ENCODE assay signal across 8 cellular contexts in the genomic region with DNA sequence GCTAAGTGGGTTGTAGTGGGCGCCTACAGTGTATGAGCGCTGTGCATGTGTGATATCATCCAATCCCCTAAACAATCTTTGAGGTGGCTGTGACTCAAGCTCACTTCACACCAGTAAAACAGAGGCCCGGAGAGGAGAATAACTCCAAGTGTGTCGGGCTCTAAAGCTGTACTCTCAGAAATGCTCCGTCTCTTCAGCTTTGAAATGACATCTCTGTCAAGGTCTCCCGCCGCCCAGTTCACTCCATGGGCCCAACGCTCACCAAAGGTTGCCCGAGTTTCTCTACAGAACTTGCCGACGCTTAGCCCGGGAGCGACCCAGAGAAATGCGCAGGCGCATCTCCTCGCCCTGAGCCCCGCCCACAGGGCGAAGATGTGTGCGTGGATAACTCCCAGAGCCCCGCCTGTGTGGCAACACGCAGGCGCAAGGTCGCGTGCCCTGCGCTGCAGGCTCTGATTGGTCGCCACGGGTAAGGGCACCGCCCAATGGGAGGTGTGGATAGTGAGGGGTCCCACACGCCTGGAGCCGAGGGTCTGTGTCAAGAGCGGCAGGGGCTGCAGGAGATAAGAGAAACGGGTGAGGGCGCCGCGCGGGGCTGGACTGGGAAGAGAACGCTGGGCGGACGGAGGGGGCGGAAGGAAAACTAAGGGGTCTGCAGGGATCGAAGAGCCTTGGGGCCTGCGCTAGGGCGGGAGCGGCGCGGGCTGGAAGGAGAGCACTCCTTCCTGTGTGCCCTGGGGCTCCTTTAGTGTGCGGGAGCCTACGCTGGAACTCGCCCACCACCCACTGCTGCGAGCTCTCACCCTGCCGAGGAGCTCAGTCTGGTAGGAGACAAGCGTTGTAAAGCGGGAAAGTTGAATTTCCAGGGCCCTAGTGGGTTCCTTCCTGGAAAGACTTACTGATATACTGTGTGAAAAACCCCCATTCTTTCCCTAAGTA. TPM values are rescaled to one million over a fixed set of nuclear protein-coding genes. Genes with fewer than 3 reads are reported as not detected.
DNase-seq lines count a peak whose midpoint lies in the region; ATAC-seq, FAIRE-seq and TF ChIP-seq lines count a peak whose summit lies in the region.

A gene with protein sequence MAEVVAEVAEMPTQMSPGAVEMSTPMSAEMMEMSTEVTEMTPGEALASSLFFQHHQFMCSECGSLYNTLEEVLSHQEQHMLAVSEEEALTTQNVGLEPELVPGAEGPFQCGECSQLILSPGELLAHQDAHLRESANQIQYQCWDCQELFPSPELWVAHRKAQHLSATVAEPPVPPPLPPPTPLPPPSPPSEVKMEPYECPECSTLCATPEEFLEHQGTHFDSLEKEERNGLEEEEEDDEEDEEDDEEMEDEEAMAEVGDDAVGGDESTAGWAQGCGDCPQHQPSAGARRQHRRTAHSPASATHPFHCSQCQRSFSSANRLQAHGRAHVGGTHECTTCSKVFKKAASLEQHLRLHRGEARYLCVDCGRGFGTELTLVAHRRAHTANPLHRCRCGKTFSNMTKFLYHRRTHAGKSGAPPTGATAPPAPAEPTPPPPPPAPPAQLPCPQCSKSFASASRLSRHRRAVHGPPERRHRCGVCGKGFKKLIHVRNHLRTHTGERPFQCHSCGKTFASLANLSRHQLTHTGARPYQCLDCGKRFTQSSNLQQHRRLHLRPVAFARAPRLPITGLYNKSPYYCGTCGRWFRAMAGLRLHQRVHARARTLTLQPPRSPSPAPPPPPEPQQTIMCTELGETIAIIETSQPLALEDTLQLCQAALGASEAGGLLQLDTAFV (plus strand): TSS at position 501 of the 939 bp plus-strand sequence. CDS start 4,092 bp downstream, outside the sequence.

- H3K27ac ChIP-seq in A549 (peak within 1 kb of the TSS; percentile 85 to 89), brain microvascular endothelial cell (peak within 1 kb of the TSS; percentile 74), iPS DF 6.9 (ENCODE audit: low read length) (no peak within 1 kb of the TSS), gastrocnemius medialis (peak within 1 kb of the TSS; percentile 86 to 97 (median 94))

- ATAC-seq in A549 (peak; percentile 81 to 92), GM18867 (IDR thresholded peaks at IDR 0.05; ENCODE audit: unreplicated experiment) (peak; percentile 71), HG03097 (IDR thresholded peaks at IDR 0.05; ENCODE audit: low FRiP score, unreplicated experiment) (peak; percentile 65), gastrocnemius medialis (peak; percentile 83 to 84)

- DNase-seq in A549 (ENCODE audit: low read depth in 1 of 2, low spot score in 1 of 2) (peak; percentile 100), NCI-H2171 (lab: John Stamatoyannopoulos, UW) (peak; percentile 97), UCSD-AML1 (lab: John Stamatoyannopoulos, UW; ENCODE audit: unreplicated experiment) (peak; percentile 98), brain microvascular endothelial cell (peak; percentile 96), iPS DF 6.9 (ENCODE audit: low read depth, low spot score) (peak; percentile 98), gastrocnemius medialis (peak; percentile 96 to 98)

- CTCF ChIA-PET in A549 (lab: Yijun Ruan, JAX), result interaction anchor here (0.6 to 12.7 kb wide), 13 partner anchors 8 to 193 kb away, joined by 3 to 185 read pairs (median 3); a partner anchor contains a TSS

- H3K9me3 ChIP-seq in A549 (no peaks in the 10 kb centered on the region), iPS DF 6.9 (ENCODE audit: control insufficient read depth, insufficient read depth, low read length) (no peaks in the 10 kb centered on the region), gastrocnemius medialis (no peaks in the 10 kb centered on the region)

- POLR2A ChIA-PET in A549 (lab: Yijun Ruan, JAX), result interaction anchor here (0.6 to 2.2 kb wide), 8 partner anchors 14 to 336 kb away, joined by 3 to 26 read pairs (median 3); a partner anchor contains a TSS

- TF ChIP-seq POLR2A in A549 (IDR thresholded peaks at IDR 0.05; ENCODE audit: low read length) (peak; percentile 87), gastrocnemius medialis (IDR thresholded peaks at IDR 0.05) (peak; percentile 68 to 79)

- H3K36me3 ChIP-seq in brain microvascular endothelial cell (replicated peaks), result peaks cover 13% of the 10 kb centered on the region
- peaks cover 11% of the 10 kb centered on the region for H3K36me3 ChIP-seq in iPS DF 6.9 (ENCODE audit: control insufficient read depth, insufficient read depth, low read length)
- H3K36me3 ChIP-seq in gastrocnemius medialis, result peaks cover 0 to 14% of the 10 kb centered on the region in 2 donors

- no peaks in the 10 kb centered on the region for H3K27me3 ChIP-seq in brain microvascular endothelial cell (replicated peaks)
- H3K27me3 ChIP-seq in iPS DF 6.9 (ENCODE audit: control insufficient read depth, insufficient read depth, low read length), result no peaks in the 10 kb centered on the region
- H3K27me3 ChIP-seq in gastrocnemius medialis, result no peaks in the 10 kb centered on the region

- in situ Hi-C loops in brain microvascular endothelial cell (cut with HindIII; ENCODE audit: low pct_ligation_motif_present, low sequenced_read_pairs), result no loop called here
- in situ Hi-C loops in gastrocnemius medialis (cut with MboI; ENCODE audit: low sequenced_read_pairs in 4 of 4), result no loop called here

- no peak for TF ChIP-seq RAD21 in A549 (conservative IDR thresholded peaks at IDR 0.05 in 1 of 2, IDR thresholded peaks at IDR 0.05 in 1 of 2)

- 1% methylated on average over 51 of the region's 53 CpGs for WGBS in A549 (ENCODE audit: missing lambda C conversion rate)
- no CpG with 5 or more reads among the region's 53 CpGs for WGBS in iPS DF 6.9 (ENCODE audit: insufficient coverage, insufficient read length)

- FAIRE-seq in A549 (lab: Jason Lieb, UNC), result peak; percentile 100

- peaks cover 39% of the 10 kb centered on the region for H3K4me1 ChIP-seq in A549
- 0 out of 2 replicates have a peak, but pooled peaks cover 4% of the 10 kb centered on the region for H3K4me1 ChIP-seq in iPS DF 6.9 (ENCODE audit: control insufficient read depth, insufficient read depth, low read length)
- H3K4me1 ChIP-seq in gastrocnemius medialis, result peaks cover 35 to 46% of the 10 kb centered on the region in 2 donors

- TF ChIP-seq CTCF in A549 (IDR thresholded peaks at IDR 0.05), result no peak
- TF ChIP-seq CTCF in brain microvascular endothelial cell (IDR thresholded peaks at IDR 0.05; ENCODE audit: low read depth, low read length, missing control alignments), result no peak
- TF ChIP-seq CTCF in gastrocnemius medialis (IDR thresholded peaks at IDR 0.05 in 4 of 5, conservative IDR thresholded peaks at IDR 0.05 in 1 of 5), result no peak

- intact Hi-C loops in gastrocnemius medialis (cut with DNase I; ENCODE audit: low total_unique reads), result loop anchor here (1.0 to 10.0 kb wide), 2 partner anchors 22 to 355 kb away; a partner anchor contains a TSS

- no peak for TF ChIP-seq EP300 in A549 (IDR thresholded peaks at IDR 0.05)

- H3K4me2 ChIP-seq in A549, result peak within 1 kb of the TSS; percentile 95

- H3K4me3 ChIP-seq in A549 (peak within 1 kb of the TSS; percentile 77), brain microvascular endothelial cell (ENCODE audit: low read depth, low read length) (peak within 1 kb of the TSS; percentile 97), iPS DF 6.9 (ENCODE audit: low read length) (peak within 1 kb of the TSS; percentile 73), gastrocnemius medialis (peak within 1 kb of the TSS; percentile 71 to 90 (median 88))

TF ChIP-seq in A549, 52 proteins besides CTCF, POLR2A, EP300 and RAD21 (continues in another document):
- TF ChIP-seq, protein P1, sequence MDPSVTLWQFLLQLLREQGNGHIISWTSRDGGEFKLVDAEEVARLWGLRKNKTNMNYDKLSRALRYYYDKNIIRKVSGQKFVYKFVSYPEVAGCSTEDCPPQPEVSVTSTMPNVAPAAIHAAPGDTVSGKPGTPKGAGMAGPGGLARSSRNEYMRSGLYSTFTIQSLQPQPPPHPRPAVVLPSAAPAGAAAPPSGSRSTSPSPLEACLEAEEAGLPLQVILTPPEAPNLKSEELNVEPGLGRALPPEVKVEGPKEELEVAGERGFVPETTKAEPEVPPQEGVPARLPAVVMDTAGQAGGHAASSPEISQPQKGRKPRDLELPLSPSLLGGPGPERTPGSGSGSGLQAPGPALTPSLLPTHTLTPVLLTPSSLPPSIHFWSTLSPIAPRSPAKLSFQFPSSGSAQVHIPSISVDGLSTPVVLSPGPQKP (IDR thresholded peaks at IDR 0.05; ENCODE audit: low read depth, low read length), result no peak
- TF ChIP-seq EHMT2 (IDR thresholded peaks at IDR 0.05; ENCODE audit: low read depth) (no peak), SMC3 (IDR thresholded peaks at IDR 0.05) (no peak), JUNB (IDR thresholded peaks at IDR 0.05) (no peak), CHD4 (IDR thresholded peaks at IDR 0.05; ENCODE audit: borderline replicate concordance) (no peak), ZC3H11A (IDR thresholded peaks at IDR 0.05) (no peak), KDM5A (IDR thresholded peaks at IDR 0.05) (peak; percentile 86), NPAS2 (CRISPR knock-in tag; IDR thresholded peaks at IDR 0.05; ENCODE audit: borderline replicate concordance) (no peak), FOXS1 (CRISPR knock-in tag; IDR thresholded peaks at IDR 0.05) (no peak), HOXB13 (CRISPR knock-in tag; IDR thresholded peaks at IDR 0.05; ENCODE audit: low read depth) (no peak)
- TF ChIP-seq, protein P2, sequence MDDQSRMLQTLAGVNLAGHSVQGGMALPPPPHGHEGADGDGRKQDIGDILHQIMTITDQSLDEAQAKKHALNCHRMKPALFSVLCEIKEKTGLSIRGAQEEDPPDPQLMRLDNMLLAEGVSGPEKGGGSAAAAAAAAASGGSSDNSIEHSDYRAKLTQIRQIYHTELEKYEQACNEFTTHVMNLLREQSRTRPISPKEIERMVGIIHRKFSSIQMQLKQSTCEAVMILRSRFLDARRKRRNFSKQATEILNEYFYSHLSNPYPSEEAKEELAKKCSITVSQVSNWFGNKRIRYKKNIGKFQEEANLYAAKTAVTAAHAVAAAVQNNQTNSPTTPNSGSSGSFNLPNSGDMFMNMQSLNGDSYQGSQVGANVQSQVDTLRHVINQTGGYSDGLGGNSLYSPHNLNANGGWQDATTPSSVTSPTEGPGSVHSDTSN (IDR thresholded peaks at IDR 0.05), result no peak
- TF ChIP-seq, protein P3, sequence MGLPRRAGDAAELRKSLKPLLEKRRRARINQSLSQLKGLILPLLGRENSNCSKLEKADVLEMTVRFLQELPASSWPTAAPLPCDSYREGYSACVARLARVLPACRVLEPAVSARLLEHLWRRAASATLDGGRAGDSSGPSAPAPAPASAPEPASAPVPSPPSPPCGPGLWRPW (IDR thresholded peaks at IDR 0.05), result no peak

RNA-seq across cellular contexts. Expression of the gene that starts here (rescaled TPM):
- 7.1 and 8.7 TPM in 2 replicates for polyA plus RNA-seq in A549 (2011; rRNA removed)
- polyA plus RNA-seq in A549 (2012; cell fraction: cytosol; rRNA removed), result 5.9 and 8.4 TPM in 2 replicates
- 9.9 and 14.4 TPM in 2 replicates for polyA plus RNA-seq in A549 (2012; cell fraction: nucleus; rRNA removed)
- polyA plus RNA-seq in A549 (2017; fragmentation: RNase III; extraction: RNeasy Plus Mini Kit Qiagen cat#74134 plus additional on column Dnase treatment), result 12.2 to 12.9 TPM (median 12.6 TPM) in 3 replicates
- polyA minus RNA-seq in A549 (2011; rRNA and poly(A)+ RNA removed), result 22.7 and 24.7 TPM in 2 replicates
- total RNA-seq in gastrocnemius medialis, result 1 to 10 TPM; 3.3 to 5.8 (median 4.9) TPM
